In genomic region chr6:136408205-136408604, GRCh38 we compare ENCODE assay signal across 13 cellular contexts.
DNase-seq lines count a peak whose midpoint lies in the region; ATAC-seq and TF ChIP-seq lines count a peak whose summit lies in the region.
"Had no signal": no experiment of that assay in that cellular context is flagged by ENCODE, and none has a peak within 500 bp of the region (broad histone marks: within the 10 kb centered on the region; RNA-seq: fewer than 3 reads in every experiment).

No MANE protein-coding gene starts in this region.

- H3K79me2 ChIP-seq in GM23248 (ENCODE audit: insufficient read depth): no peaks in the 10 kb centered on the region
- 0 out of 2 replicates have a peak, but pooled peaks cover 4% of the 10 kb centered on the region for H3K79me2 ChIP-seq in PC-3 (ENCODE audit: low read length)
- H3K79me2 ChIP-seq in smooth muscle cell (ENCODE audit: low read depth): no peaks in the 10 kb centered on the region

- H3K9me3 Mint-ChIP-seq in stimulated activated naive CD8-positive, alpha-beta T cell treated with anti-CD3 and anti-CD28 coated beads, Interleukin-15, amount 100 ng/mL, for 72 hours: no peaks in the 10 kb centered on the region
- no peaks in the 10 kb centered on the region for H3K9me3 Mint-ChIP-seq in activated T-helper 2 cell treated with anti-CD3 and anti-CD28 coated beads, Interferon-gamma antibody, Interleukin-2, Interleukin-4, amounts not matched to agents 10 μg/mL and 5 μg/mL and 100 μg/mL, durations not matched to agents 14 hours and 24 hours and 36 hours
- H3K9me3 Mint-ChIP-seq: activated naive CD8-positive, alpha-beta T cell treated with anti-CD3 and anti-CD28 coated beads for 36 hours; naive thymus-derived CD8-positive, alpha-beta T cell had no signal

- peaks cover 8% of the 10 kb centered on the region for H3K27me3 Mint-ChIP-seq in stimulated activated naive CD8-positive, alpha-beta T cell treated with anti-CD3 and anti-CD28 coated beads, Interleukin-15, amount 100 ng/mL, for 72 hours
- peaks cover 13% of the 10 kb centered on the region for H3K27me3 Mint-ChIP-seq in activated T-helper 2 cell treated with anti-CD3 and anti-CD28 coated beads, Interferon-gamma antibody, Interleukin-2, Interleukin-4, amounts not matched to agents 10 μg/mL and 5 μg/mL and 100 μg/mL, durations not matched to agents 14 hours and 24 hours and 36 hours (ENCODE audit: low read depth)

- no peak overlapping the region for H3K27ac Mint-ChIP-seq in stimulated activated naive CD8-positive, alpha-beta T cell treated with anti-CD3 and anti-CD28 coated beads, Interleukin-15, amount 100 ng/mL, for 72 hours
- H3K27ac Mint-ChIP-seq in activated T-helper 2 cell treated with anti-CD3 and anti-CD28 coated beads, Interferon-gamma antibody, Interleukin-2, Interleukin-4, amounts not matched to agents 10 μg/mL and 5 μg/mL and 100 μg/mL, durations not matched to agents 14 hours and 24 hours and 36 hours: no peak overlapping the region
- H3K27ac Mint-ChIP-seq: activated naive CD8-positive, alpha-beta T cell treated with anti-CD3 and anti-CD28 coated beads for 36 hours; naive thymus-derived CD8-positive, alpha-beta T cell had no signal

- H3K36me3 ChIP-seq in GM23248 (ENCODE audit: low read depth) (no peaks in the 10 kb centered on the region), PC-3 (ENCODE audit: low read depth, low read length) (no peaks in the 10 kb centered on the region), smooth muscle cell (ENCODE audit: low read depth) (no peaks in the 10 kb centered on the region)
- H3K36me3 ChIP-seq: thoracic aorta had no signal

- H3K4me2 ChIP-seq in GM23248 (ENCODE audit: unreplicated experiment): peak overlapping the region; percentile 51
- H3K4me2 ChIP-seq in PC-3 (ENCODE audit: low read length): peak overlapping the region; percentile 53
- peak overlapping the region; percentile 27 for H3K4me2 ChIP-seq in smooth muscle cell

- ATAC-seq in PC-3: peak; percentile 26; the same call in 1 of the 2 replicates
- ATAC-seq in stimulated activated naive CD8-positive, alpha-beta T cell treated with anti-CD3 and anti-CD28 coated beads, Interleukin-15, amount 100 ng/mL, for 72 hours: no peak
- ATAC-seq: naive thymus-derived CD8-positive, alpha-beta T cell had no signal

- peaks cover 26% of the 10 kb centered on the region for H3F3A ChIP-seq in GM23248 (ENCODE audit: insufficient read depth)
- no peaks in the 10 kb centered on the region for H3F3A ChIP-seq in PC-3 (ENCODE audit: low read length, unreplicated experiment)
- peaks cover 8% of the 10 kb centered on the region for H3F3A ChIP-seq in smooth muscle cell (ENCODE audit: low read depth)

- H3K9me3 ChIP-seq in GM23248 (ENCODE audit: low read depth): no peaks in the 10 kb centered on the region
- no peaks in the 10 kb centered on the region for H3K9me3 ChIP-seq in PC-3 (ENCODE audit: low read length)
- H3K9me3 ChIP-seq in smooth muscle cell (replicated peaks; ENCODE audit: low read depth): no peaks in the 10 kb centered on the region
- H3K9me3 ChIP-seq: thoracic aorta had no signal

- POLR2A ChIA-PET in PC-3 (lab: Charles Lee; ENCODE audit: unreplicated experiment): no interaction called here

- H3K27ac ChIP-seq in GM23248 (peak overlapping the region; percentile 25; the same call in 1 of the 2 replicates), PC-3 (ENCODE audit: low read length) (peak overlapping the region; percentile 96), dorsolateral prefrontal cortex (peak overlapping the region in 58 of 59 donors; percentile 8 to 97 (median 86)), smooth muscle cell (ENCODE audit: low read depth) (no peak overlapping the region)
- H3K27ac ChIP-seq: thoracic aorta had no signal

- H3K36me3 Mint-ChIP-seq in activated T-helper 2 cell treated with anti-CD3 and anti-CD28 coated beads, Interferon-gamma antibody, Interleukin-2, Interleukin-4, amounts not matched to agents 10 μg/mL and 5 μg/mL and 100 μg/mL, durations not matched to agents 14 hours and 24 hours and 36 hours (ENCODE audit: low read depth): no peaks in the 10 kb centered on the region
- H3K36me3 Mint-ChIP-seq: activated naive CD8-positive, alpha-beta T cell treated with anti-CD3 and anti-CD28 coated beads for 36 hours; naive thymus-derived CD8-positive, alpha-beta T cell had no signal

- peaks cover 37% of the 10 kb centered on the region for H3K4me1 ChIP-seq in GM23248 (ENCODE audit: insufficient read depth)
- peaks cover 64% of the 10 kb centered on the region for H3K4me1 ChIP-seq in PC-3 (ENCODE audit: insufficient read depth, low read length)
- H3K4me1 ChIP-seq in smooth muscle cell (ENCODE audit: low read depth): no peaks in the 10 kb centered on the region

- no TSS peak for BruUV-seq in PC-3 (replicated peaks; lab: Mats Ljungman, UMichigan)

- WGBS in GM23248 (ENCODE audit: low coverage in 1 of 2, low lambda C conversion rate in 2 of 2, missing lambda C conversion rate in 2 of 2), 2 experiments: 4 to 6% methylated on average over 4 of the region's 4 CpGs
- 72% methylated on average over 4 of the region's 4 CpGs for WGBS in smooth muscle cell (ENCODE audit: low lambda C conversion rate)

- CTCF ChIA-PET in PC-3 (lab: Charles Lee): no interaction called here

- intact Hi-C loops in PC-3 (cut with micrococcal nuclease): loop anchor here (10.0 kb wide), 1 partner anchor 137 kb away; no protein-coding TSS in a partner anchor
- intact Hi-C loops in dorsolateral prefrontal cortex (cut with DNase I): no loop called here
- intact Hi-C loops in activated T-helper 2 cell treated with anti-CD3 and anti-CD28 coated beads, Interferon-gamma antibody, Interleukin-2, Interleukin-4, amounts not matched to agents 10 μg/mL and 5 μg/mL and 100 μg/mL, durations not matched to agents 14 hours and 24 hours and 36 hours (cut with micrococcal nuclease): no loop called here

- H3K9ac ChIP-seq in GM23248: peak overlapping the region; percentile 29; the same call in 1 of the 2 replicates
- H3K9ac ChIP-seq in PC-3 (ENCODE audit: low read length): peak overlapping the region; percentile 84
- H3K9ac ChIP-seq in smooth muscle cell (ENCODE audit: low read depth): no peak overlapping the region

- TF ChIP-seq CTCF in PC-3 (conservative IDR thresholded peaks at IDR 0.05; ENCODE audit: low read depth, low read length) (no peak), dorsolateral prefrontal cortex (IDR thresholded peaks at IDR 0.05 in 54 of 56, conservative IDR thresholded peaks at IDR 0.05 in 2 of 56; ENCODE audit: low read depth in 1 of 56, partially characterized antibody in 56 of 56) (no peak), smooth muscle cell (IDR thresholded peaks at IDR 0.05; ENCODE audit: borderline replicate concordance, insufficient read depth, poor library complexity, severe bottlenecking) (no peak)

- H3K4me3 Mint-ChIP-seq in stimulated activated naive CD8-positive, alpha-beta T cell treated with anti-CD3 and anti-CD28 coated beads, Interleukin-15, amount 100 ng/mL, for 72 hours: no peak overlapping the region
- no peak overlapping the region for H3K4me3 Mint-ChIP-seq in activated T-helper 2 cell treated with anti-CD3 and anti-CD28 coated beads, Interferon-gamma antibody, Interleukin-2, Interleukin-4, amounts not matched to agents 10 μg/mL and 5 μg/mL and 100 μg/mL, durations not matched to agents 14 hours and 24 hours and 36 hours (ENCODE audit: low read depth)
- H3K4me3 Mint-ChIP-seq: activated naive CD8-positive, alpha-beta T cell treated with anti-CD3 and anti-CD28 coated beads for 36 hours; naive thymus-derived CD8-positive, alpha-beta T cell had no signal

- H3K9me2 ChIP-seq in GM23248 (ENCODE audit: insufficient read depth) (no peaks in the 10 kb centered on the region), PC-3 (replicated peaks; ENCODE audit: low read length) (no peaks in the 10 kb centered on the region)

- H3K27me3 ChIP-seq in GM23248 (replicated peaks; ENCODE audit: insufficient read depth) (no peaks in the 10 kb centered on the region), PC-3 (ENCODE audit: low read length) (no peaks in the 10 kb centered on the region), dorsolateral prefrontal cortex (no peaks in the 10 kb centered on the region), smooth muscle cell (ENCODE audit: low read depth) (no peaks in the 10 kb centered on the region)

- H2AFZ ChIP-seq in GM23248 (peak overlapping the region; percentile 27), PC-3 (ENCODE audit: low read length) (no peak overlapping the region), smooth muscle cell (ENCODE audit: low read depth) (no peak overlapping the region)

- in situ Hi-C loops in GM23248 (cut with MboI): no loop called here

- peaks cover 7% of the 10 kb centered on the region for H3K4me1 Mint-ChIP-seq in stimulated activated naive CD8-positive, alpha-beta T cell treated with anti-CD3 and anti-CD28 coated beads, Interleukin-15, amount 100 ng/mL, for 72 hours
- H3K4me1 Mint-ChIP-seq in activated T-helper 2 cell treated with anti-CD3 and anti-CD28 coated beads, Interferon-gamma antibody, Interleukin-2, Interleukin-4, amounts not matched to agents 10 μg/mL and 5 μg/mL and 100 μg/mL, durations not matched to agents 14 hours and 24 hours and 36 hours (ENCODE audit: low read depth): peaks cover 11% of the 10 kb centered on the region

- DNase-seq in GM23248: peak; percentile 75
- DNase-seq in PC-3: peak; percentile 39
- no peak for DNase-seq in dorsolateral prefrontal cortex
- DNase-seq in smooth muscle cell (lab: John Stamatoyannopoulos, UW; ENCODE audit: unreplicated experiment): no peak
- DNase-seq in stimulated activated naive CD8-positive, alpha-beta T cell treated with anti-CD3 and anti-CD28 coated beads, Interleukin-15, amount 100 ng/mL, for 72 hours: no peak
- no peak for DNase-seq in activated T-helper 2 cell treated with anti-CD3 and anti-CD28 coated beads, Interferon-gamma antibody, Interleukin-2, Interleukin-4, amounts not matched to agents 10 μg/mL and 5 μg/mL and 100 μg/mL, durations not matched to agents 14 hours and 24 hours and 36 hours (ENCODE audit: low spot score)
- no peak for DNase-seq in 8988T
- DNase-seq in AG08396 (ENCODE audit: low spot score): no peak
- DNase-seq: activated naive CD8-positive, alpha-beta T cell treated with anti-CD3 and anti-CD28 coated beads for 36 hours; naive thymus-derived CD8-positive, alpha-beta T cell; NCI-H1105 treated with DMSO at 0.1 percent for 48 hours; NCI-H446 treated with DMSO at 0.1 percent for 48 hours had no signal

- peak overlapping the region; percentile 10; the same call in 1 of the 2 replicates for H3K4me3 ChIP-seq in GM23248
- no peak overlapping the region for H3K4me3 ChIP-seq in PC-3 (ENCODE audit: low read length)
- H3K4me3 ChIP-seq in dorsolateral prefrontal cortex: no peak overlapping the region
- H3K4me3 ChIP-seq in smooth muscle cell: no peak overlapping the region
- H3K4me3 ChIP-seq: thoracic aorta had no signal

- H4K20me1 ChIP-seq in GM23248 (ENCODE audit: insufficient read depth): no peaks in the 10 kb centered on the region
- H4K20me1 ChIP-seq in PC-3 (ENCODE audit: low read length): no peaks in the 10 kb centered on the region
- H4K20me1 ChIP-seq in smooth muscle cell (ENCODE audit: low read depth): no peaks in the 10 kb centered on the region

Comparison
In these comparisons a context has a peak if more than half of its experiments do, and no peak if none do; other contexts are left out.
1. DNase-seq: peak in GM23248 (single experiment) and PC-3 (single experiment); none in dorsolateral prefrontal cortex (0 of 10), smooth muscle cell (single experiment), stimulated activated naive CD8-positive, alpha-beta T cell treated with anti-CD3 and anti-CD28 coated beads, Interleukin-15, amount 100 ng/mL, for 72 hours (0 of 2), activated T-helper 2 cell treated with anti-CD3 and anti-CD28 coated beads, Interferon-gamma antibody, Interleukin-2, Interleukin-4, amounts not matched to agents 10 μg/mL and 5 μg/mL and 100 μg/mL, durations not matched to agents 14 hours and 24 hours and 36 hours (single experiment), 8988T (single experiment) and AG08396 (single experiment).
2. Peak in every context shown above with its lines, with median percentiles within 50 percentile points of each other: H3K4me2 ChIP-seq.